ENCODE assay signal across 10 cellular contexts in the genomic region with DNA sequence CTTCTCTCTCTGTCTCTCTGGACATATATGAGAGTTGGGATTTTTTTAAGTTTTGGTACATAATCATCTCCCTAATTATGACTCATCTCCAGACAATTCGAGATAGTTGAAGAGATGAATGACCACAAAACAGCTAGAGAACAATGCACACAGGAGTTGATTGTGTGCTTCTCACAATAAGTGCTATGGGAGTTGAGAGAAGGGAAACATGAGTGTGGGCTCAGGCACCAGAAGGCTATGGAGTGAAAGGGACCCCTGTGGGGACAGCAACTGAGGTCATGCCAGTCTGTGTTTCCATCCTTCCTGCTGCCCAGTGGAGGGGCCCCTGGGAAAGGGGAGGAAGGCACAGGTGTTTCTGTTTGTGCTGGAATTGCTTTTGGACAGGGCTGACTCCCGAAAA. TPM values are rescaled to one million over a fixed set of nuclear protein-coding genes. Genes with fewer than 3 reads are reported as not detected.
A peak's percentile ranks its signal among the peaks of the same experiment; 100 is the strongest.
DNase-seq lines count a peak whose midpoint lies in the region; TF ChIP-seq lines count a peak whose summit lies in the region.
"Had no signal": no experiment of that assay in that cellular context is flagged by ENCODE, and none has a peak within 500 bp of the region (broad histone marks: within the 10 kb centered on the region; RNA-seq: fewer than 3 reads in every experiment).

No MANE protein-coding gene starts in this region.

- no peaks in the 10 kb centered on the region for H3K4me1 ChIP-seq in A673 (ENCODE audit: insufficient read depth, low read length, poor library complexity, severe bottlenecking)

- H3K36me3 ChIP-seq in A673 (ENCODE audit: insufficient read depth, low read length, poor library complexity, severe bottlenecking) = no peaks in the 10 kb centered on the region

- intact Hi-C loops in A673 (cut with micrococcal nuclease; ENCODE audit: unreplicated experiment) = no loop called here

- no peaks in the 10 kb centered on the region for H3K36me3 Mint-ChIP-seq in T-helper 2 cell treated with Interferon-gamma antibody and Interleukin-4, amounts not matched to agents 5 μg/mL and 100 μg/mL, for 36 hours (ENCODE audit: low read depth)
- H3K36me3 Mint-ChIP-seq: CD4-positive, CD25-positive, alpha-beta regulatory T cell had no signal

- TF ChIP-seq CTCF in A673 (conservative IDR thresholded peaks at IDR 0.05; ENCODE audit: low read depth, low read length) = no peak
- TF ChIP-seq CTCF in coronary artery (IDR thresholded peaks at IDR 0.05) = no peak

- peaks cover 19% of the 10 kb centered on the region for H3K4me1 Mint-ChIP-seq in T-helper 2 cell treated with Interferon-gamma antibody and Interleukin-4, amounts not matched to agents 5 μg/mL and 100 μg/mL, for 36 hours (ENCODE audit: low read depth)

- no peaks in the 10 kb centered on the region for H3K27me3 ChIP-seq in A673 (replicated peaks; ENCODE audit: insufficient read depth, low read depth, low read length, poor library complexity)

- CTCF ChIA-PET in A673 (lab: Charles Lee) = no interaction called here

- BruUV-seq in A673 (replicated peaks; lab: Mats Ljungman, UMichigan) = no TSS peak

- H3K4me3 Mint-ChIP-seq in T-helper 2 cell treated with Interferon-gamma antibody and Interleukin-4, amounts not matched to agents 5 μg/mL and 100 μg/mL, for 36 hours = no peak overlapping the region
- H3K4me3 Mint-ChIP-seq: CD4-positive, CD25-positive, alpha-beta regulatory T cell had no signal

- POLR2A ChIA-PET in A673 (lab: Charles Lee; ENCODE audit: low non-redundant PET) = interaction anchor here (0.5 kb wide), 1 partner anchor 723 kb away, joined by 10 read pairs; no protein-coding TSS in a partner anchor

- no peaks in the 10 kb centered on the region for H3K9me3 Mint-ChIP-seq in T-helper 2 cell treated with Interferon-gamma antibody and Interleukin-4, amounts not matched to agents 5 μg/mL and 100 μg/mL, for 36 hours
- H3K9me3 Mint-ChIP-seq: CD4-positive, CD25-positive, alpha-beta regulatory T cell had no signal

- no peak overlapping the region for H3K4me3 ChIP-seq in A673 (ENCODE audit: low read depth, low read length, poor library complexity, severe bottlenecking)
- no peak overlapping the region for H3K4me3 ChIP-seq in coronary artery

- no peak overlapping the region for H3K27ac Mint-ChIP-seq in T-helper 2 cell treated with Interferon-gamma antibody and Interleukin-4, amounts not matched to agents 5 μg/mL and 100 μg/mL, for 36 hours

- in situ Hi-C loops in KBM-7 (cut with MboI; ENCODE audit: low pct_unique_long_range_greater_than_20kb, low sequenced_read_pairs) = no loop called here

- H3K27ac ChIP-seq in A673 (ENCODE audit: low read depth, low read length, poor library complexity, severe bottlenecking) (no peak overlapping the region), angular gyrus (ENCODE audit: low read depth, low read length) (peak overlapping the region; percentile 97), coronary artery (no peak overlapping the region)

- no peaks in the 10 kb centered on the region for H3K9me3 ChIP-seq in A673 (ENCODE audit: low read depth, low read length, poor library complexity, severe bottlenecking)

- DNase-seq in A673 (ENCODE audit: low spot score) = peak; percentile 39
- DNase-seq in HCEC 1CT = peak; percentile 71
- peak; percentile 84 for DNase-seq in inferior parietal cortex (ENCODE audit: extremely low spot score)
- DNase-seq in GF-D8 (lab: John Stamatoyannopoulos, UW) = no peak
- no peak for DNase-seq in KBM-7
- no peak for DNase-seq in T-helper 2 cell treated with Interferon-gamma antibody and Interleukin-4, amounts not matched to agents 5 μg/mL and 100 μg/mL, for 36 hours (ENCODE audit: low spot score)
- DNase-seq in coronary artery (ENCODE audit: low spot score) = no peak
- DNase-seq: CD4-positive, CD25-positive, alpha-beta regulatory T cell; NCI-H1105 treated with DMSO at 0.1 percent for 48 hours had no signal

- H3K27me3 Mint-ChIP-seq in T-helper 2 cell treated with Interferon-gamma antibody and Interleukin-4, amounts not matched to agents 5 μg/mL and 100 μg/mL, for 36 hours (ENCODE audit: low read depth) = no peaks in the 10 kb centered on the region
- H3K27me3 Mint-ChIP-seq: CD4-positive, CD25-positive, alpha-beta regulatory T cell had no signal

RNA-seq across cellular contexts. Expression of gene YWHAQ, which starts 6.5 kb away (rescaled TPM):
- total RNA-seq in A673 (2021) = 505 and 533 TPM in 2 replicates

Comparison
In these comparisons a context has a peak if more than half of its experiments do, and no peak if none do; other contexts are left out.
1. DNase-seq: peak in A673 (single experiment), HCEC 1CT (single experiment) and inferior parietal cortex (single experiment); none in GF-D8 (single experiment), KBM-7 (single experiment), T-helper 2 cell treated with Interferon-gamma antibody and Interleukin-4, amounts not matched to agents 5 μg/mL and 100 μg/mL, for 36 hours (single experiment) and coronary artery (single experiment).